Comparison of ENCODE assay signal across 19 cellular contexts in the genomic region with DNA sequence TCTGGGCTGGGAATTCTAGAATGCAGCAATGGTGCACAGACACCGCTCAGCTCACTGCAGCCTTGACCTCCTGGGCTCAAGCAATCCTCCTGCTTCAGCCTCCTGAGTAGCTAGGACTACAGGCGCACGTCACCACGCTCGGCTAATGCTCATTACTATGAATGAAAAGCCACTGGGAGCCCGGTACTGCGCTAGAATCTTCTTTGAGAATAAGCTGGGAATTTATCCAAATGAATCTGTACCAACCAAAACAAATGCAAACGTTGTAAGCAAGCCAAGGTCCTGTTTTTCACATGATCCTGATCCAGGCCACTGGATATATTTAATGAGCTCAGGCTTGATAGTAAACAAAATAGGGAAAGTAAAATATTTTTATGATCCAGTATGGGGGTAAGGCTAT.
DNase-seq lines count a peak whose midpoint lies in the region; ATAC-seq and TF ChIP-seq lines count a peak whose summit lies in the region.
"Had no signal": no experiment of that assay in that cellular context is flagged by ENCODE, and none has a peak within 500 bp of the region (broad histone marks: within the 10 kb centered on the region; RNA-seq: fewer than 3 reads in every experiment).

No MANE protein-coding gene starts in this region.

- peak overlapping the region in 2 of 3 experiments; percentile 33 to 97; a peak in 4 of 7 replicates for H3K27ac Mint-ChIP-seq in H9
- H3K27ac Mint-ChIP-seq: natural killer cell treated with Interleukin-12 subunit alpha and Interleukin-12 subunit beta and Interleukin-15 and Interleukin-18, amount 100 ng/mL, for 72 hours; T-helper 17 cell had no signal

- no peak overlapping the region for H2AK5ac ChIP-seq in H9 (ENCODE audit: insufficient read length, low read length)
- H2AK5ac ChIP-seq in trophoblast cell (ENCODE audit: low read length) = no peak overlapping the region

- no peak overlapping the region for H2BK120ac ChIP-seq in H9 (ENCODE audit: low read depth, low read length, poor library complexity, severe bottlenecking)
- H2BK120ac ChIP-seq in trophoblast cell (ENCODE audit: insufficient read depth, low read length, poor library complexity) = no peak overlapping the region

- TF ChIP-seq CTCF in H9 (conservative IDR thresholded peaks at IDR 0.05) (no peak), fibroblast of villous mesenchyme (IDR thresholded peaks at IDR 0.05; ENCODE audit: insufficient read depth, low read depth, low read length) (no peak)

- H3K18ac ChIP-seq in H9 (ENCODE audit: insufficient read length, low read depth, low read length) (no peak overlapping the region), trophoblast cell (ENCODE audit: low read length) (peak overlapping the region; percentile 46)

- H3K4me1 Mint-ChIP-seq in H9 = peaks cover 15 to 16% of the 10 kb centered on the region in 2 experiments
- H3K4me1 Mint-ChIP-seq: T-helper 17 cell had no signal

- H2BK12ac ChIP-seq in H9 (ENCODE audit: insufficient read length, low read depth, low read length) = no peak overlapping the region
- peak overlapping the region; percentile 83 for H2BK12ac ChIP-seq in trophoblast cell (ENCODE audit: low read length)

- no CpG with 5 or more reads among the region's 8 CpGs for whole genome bisulfite sequencing in H9 (ENCODE audit: extremely low coverage, insufficient read length, low lambda C conversion rate)
- WGBS in trophoblast cell (ENCODE audit: extremely low coverage, insufficient coverage, insufficient read length) = no CpG with 5 or more reads among the region's 8 CpGs

- no peak overlapping the region for H2AFZ ChIP-seq in H9 (ENCODE audit: low read length)
- no peak overlapping the region for H2AFZ ChIP-seq in trophoblast cell (ENCODE audit: insufficient read depth, low read length, poor library complexity)

- H4K8ac ChIP-seq in H9 (replicated peaks; ENCODE audit: insufficient read length, low read depth, low read length) = no peak overlapping the region
- H4K8ac ChIP-seq in trophoblast cell (ENCODE audit: low read depth, low read length) = no peak overlapping the region

- no peaks in the 10 kb centered on the region for H3K27me3 Mint-ChIP-seq in H9 (ENCODE audit: low read depth)

- H4K5ac ChIP-seq in H9 (ENCODE audit: insufficient read length, low read depth, low read length) = no peak overlapping the region

- H4K20me1 ChIP-seq in H9 (ENCODE audit: control insufficient read depth, insufficient read depth, insufficient read length) = no peaks in the 10 kb centered on the region

- H3K27ac ChIP-seq in H9 (ENCODE audit: insufficient read length, low read depth, low read length) (no peak overlapping the region), trophoblast cell (ENCODE audit: low read depth, low read length) (no peak overlapping the region)

- no peak overlapping the region for H4K12ac ChIP-seq in trophoblast cell (ENCODE audit: low read depth, low read length)

- H3K4me2 ChIP-seq in H9 (ENCODE audit: insufficient read depth, insufficient read length, low read length) (no peak overlapping the region), trophoblast cell (ENCODE audit: low read length) (no peak overlapping the region)

- no peak overlapping the region for H3K23ac ChIP-seq in H9 (ENCODE audit: insufficient read length, low read depth, low read length)
- H3K23ac ChIP-seq in trophoblast cell (ENCODE audit: low read length) = no peak overlapping the region

- H3K4me3 Mint-ChIP-seq in H9 = no peak overlapping the region
- H3K4me3 Mint-ChIP-seq: natural killer cell treated with Interleukin-12 subunit alpha and Interleukin-12 subunit beta and Interleukin-15 and Interleukin-18, amount 100 ng/mL, for 72 hours; T-helper 17 cell had no signal

- H4K91ac ChIP-seq in H9 (ENCODE audit: insufficient read length, low read depth, low read length) (no peak overlapping the region), trophoblast cell (ENCODE audit: low read depth, low read length) (no peak overlapping the region)

- H3K9ac ChIP-seq in H9 (ENCODE audit: extremely low read depth, insufficient read length, low read length) (no peak overlapping the region), trophoblast cell (ENCODE audit: low read length) (no peak overlapping the region)

- H2BK20ac ChIP-seq in H9 (ENCODE audit: low read depth, low read length, poor library complexity, severe bottlenecking) = no peak overlapping the region

- H2BK15ac ChIP-seq in H9 (ENCODE audit: low read depth, low read length) = no peak overlapping the region

- H3K14ac ChIP-seq in H9 (ENCODE audit: insufficient read depth, low read length) = no peak overlapping the region
- H3K14ac ChIP-seq in trophoblast cell (ENCODE audit: low read length) = no peak overlapping the region

- H3K79me2 ChIP-seq in H9 (ENCODE audit: insufficient read depth, low read length) (no peaks in the 10 kb centered on the region), trophoblast cell (ENCODE audit: control insufficient read depth, insufficient read depth, low read length, poor library complexity) (no peaks in the 10 kb centered on the region)

- no peaks in the 10 kb centered on the region for H3K9me3 Mint-ChIP-seq in H9
- H3K9me3 Mint-ChIP-seq: natural killer cell treated with Interleukin-12 subunit alpha and Interleukin-12 subunit beta and Interleukin-15 and Interleukin-18, amount 100 ng/mL, for 72 hours had no signal

- H3K79me1 ChIP-seq in H9 (ENCODE audit: insufficient read depth, low read depth, low read length, poor library complexity, severe bottlenecking) (no peaks in the 10 kb centered on the region), trophoblast cell (ENCODE audit: low read length) (peaks cover 3% of the 10 kb centered on the region)

- H3K4ac ChIP-seq in H9 (ENCODE audit: low read depth, low read length) = no peak overlapping the region
- peak overlapping the region; percentile 38 for H3K4ac ChIP-seq in trophoblast cell (ENCODE audit: low read depth, low read length)

- H3K4me1 ChIP-seq in H9 (ENCODE audit: insufficient read depth, low read length) = peaks cover 2% of the 10 kb centered on the region; the same call in 1 of the 2 replicates
- peaks cover 4 to 14% of the 10 kb centered on the region in 2 experiments for H3K4me1 ChIP-seq in trophoblast cell (ENCODE audit: control insufficient read depth in 1 of 2, insufficient read depth in 2 of 2, low read length in 2 of 2)

- H3K23me2 ChIP-seq in H9 (ENCODE audit: insufficient read length, low read depth, low read length, poor library complexity, severe bottlenecking) = no peaks in the 10 kb centered on the region

- H3K4me3 ChIP-seq in fibroblast of villous mesenchyme (ENCODE audit: low read depth, low read length) = no peak overlapping the region
- no peak overlapping the region for H3K4me3 ChIP-seq in trophoblast cell (ENCODE audit: low read depth, low read length)

- no peak overlapping the region for H3T11ph ChIP-seq in H9 (ENCODE audit: low read length)

- no peak for ATAC-seq in HG03135 (IDR thresholded peaks at IDR 0.05; ENCODE audit: unreplicated experiment)
- no peak for ATAC-seq in GM18867 (IDR thresholded peaks at IDR 0.05; ENCODE audit: unreplicated experiment)
- ATAC-seq in GM21528 (IDR thresholded peaks at IDR 0.05; ENCODE audit: low FRiP score, unreplicated experiment) = no peak
- ATAC-seq: natural killer cell treated with Interleukin-12 subunit alpha and Interleukin-12 subunit beta and Interleukin-15 and Interleukin-18, amount 100 ng/mL, for 72 hours; T-helper 17 cell had no signal

- peaks cover 0 to 6% (median 5%) of the 10 kb centered on the region in 3 experiments; a peak in 3 of 7 replicates for H3K36me3 Mint-ChIP-seq in H9 (ENCODE audit: insufficient read depth in 1 of 3, low read depth in 3 of 3)
- H3K36me3 Mint-ChIP-seq: natural killer cell treated with Interleukin-12 subunit alpha and Interleukin-12 subunit beta and Interleukin-15 and Interleukin-18, amount 100 ng/mL, for 72 hours had no signal

- H3K27me3 ChIP-seq in H9 (ENCODE audit: insufficient read depth, low read length) (no peaks in the 10 kb centered on the region), trophoblast cell (ENCODE audit: insufficient read depth, low read length) (no peaks in the 10 kb centered on the region)

- H2BK5ac ChIP-seq in H9 (ENCODE audit: insufficient read length, low read length) (no peak overlapping the region), trophoblast cell (ENCODE audit: low read depth, low read length, poor library complexity) (peak overlapping the region; percentile 69)

- H3K56ac ChIP-seq in H9 (ENCODE audit: insufficient read length, low read depth, low read length) = no peak overlapping the region

- peaks cover 0 to 2% of the 10 kb centered on the region in 2 experiments for H3K36me3 ChIP-seq in trophoblast cell (ENCODE audit: control insufficient read depth in 1 of 2, insufficient read depth in 2 of 2, low read length in 2 of 2)

- H3K9me3 ChIP-seq in H9 (ENCODE audit: control insufficient read depth, low read depth, low read length) (no peaks in the 10 kb centered on the region), trophoblast cell (ENCODE audit: insufficient read depth, low read depth, low read length) (no peaks in the 10 kb centered on the region)

- no peak for DNase-seq in H9
- peak; percentile 60 for DNase-seq in astrocyte of the hippocampus (ENCODE audit: low read depth, low spot score)
- peak; percentile 81 for DNase-seq in fibroblast of villous mesenchyme (ENCODE audit: low read depth)
- no peak for DNase-seq in trophoblast cell
- DNase-seq in occipital lobe (lab: John Stamatoyannopoulos, UW) = no peak
- DNase-seq: activated CD4-positive, CD25-positive, alpha-beta regulatory T cell treated with anti-CD3 and anti-CD28 coated beads, Interleukin-2, amount 50 U/mL, for 72 hours; activated gamma-delta T cell treated with Interleukin-2 at 50 U/mL for 16 hours; foreskin melanocyte; NCI-H146; NCI-H345; retina; SHP77; stimulated activated CD4-positive, alpha-beta T cell treated with anti-CD3 and anti-CD28 coated beads, Interleukin-1b, Interleukin-23, amount 100 ng/mL, for 48 hours; substantia nigra; T-helper 17 cell had no signal

Comparison
In these comparisons a context has a peak if more than half of its experiments do, and no peak if none do; other contexts are left out.
1. DNase-seq: peak in astrocyte of the hippocampus (single experiment) and fibroblast of villous mesenchyme (single experiment); none in H9 (single experiment), trophoblast cell (0 of 2) and occipital lobe (single experiment).